Comparison of ENCODE assay signal across 34 cellular contexts in genomic region chr3:148629006-148629405, GRCh38.
"Had no signal": no experiment of that assay in that cellular context is flagged by ENCODE, and none has a peak within 500 bp of the region (broad histone marks: within the 10 kb centered on the region; RNA-seq: fewer than 3 reads in every experiment).

No MANE protein-coding gene starts in this region.

- H3K27ac ChIP-seq: adrenal gland, ascending aorta, body of pancreas, brain microvascular endothelial cell, breast epithelium, cardiac muscle cell had no signal

- FAIRE-seq: astrocyte, bronchial epithelial cell had no signal

- H3K4me3 ChIP-seq: adrenal gland, ascending aorta, body of pancreas, breast epithelium, cardiac muscle cell had no signal

- H3K36me3 ChIP-seq: adrenal gland, ascending aorta, brain microvascular endothelial cell, breast epithelium, cardiac muscle cell had no signal

- DNase-seq: activated effector memory CD4-positive, alpha-beta T cell treated with anti-CD3 and anti-CD28 coated beads, Interleukin-2, amount 50 U/mL, for 16 hours; activated effector memory CD4-positive, alpha-beta T cell treated with Interleukin-2 at 50 U/mL for 16 hours; activated gamma-delta T cell; activated gamma-delta T cell treated with Interleukin-2 at 50 U/mL for 16 hours; activated naive CD4-positive, alpha-beta T cell; activated naive CD4-positive, alpha-beta T cell treated with anti-CD3 and anti-CD28 coated beads for 36 hours; activated naive CD4-positive, alpha-beta T cell treated with anti-CD3 and anti-CD28 coated beads, Interleukin-2, amount 10 ng/mL, durations not matched to agents 7 days and 5 days; activated naive CD4-positive, alpha-beta T cell treated with anti-CD3 and anti-CD28 coated beads, Interleukin-2, amount 50 U/mL, for 16 hours; activated naive CD4-positive, alpha-beta T cell treated with Interleukin-2 at 50 U/mL for 16 hours; activated naive CD8-positive, alpha-beta T cell treated with anti-CD3 and anti-CD28 coated beads for 36 hours; activated naive CD8-positive, alpha-beta T cell treated with anti-CD3 and anti-CD28 coated beads, Interleukin-2, amount 10 ng/mL, durations not matched to agents 7 days and 5 days; activated naive CD8-positive, alpha-beta T cell treated with anti-CD3 and anti-CD28 coated beads, Interleukin-2, amount 50 U/mL, for 24 hours; activated T-cell treated with anti-CD3 and anti-CD28 coated beads, Interleukin-2, amount 50 U/mL, for 1 hour; activated T-cell treated with anti-CD3 and anti-CD28 coated beads, Interleukin-2, amount 50 U/mL, for 24 hours; activated T-cell treated with anti-CD3 and anti-CD28 coated beads, Interleukin-2, amount 50 U/mL, for 4 hours; activated T-cell treated with anti-CD3 and anti-CD28 coated beads, Interleukin-2, amount 50 U/mL, for 48 hours; activated T-cell treated with anti-CD3 and anti-CD28 coated beads, Interleukin-2, amount 50 U/mL, for 72 hours; adrenal gland; amniotic stem cell; amygdala; anterior cingulate cortex; aorta; body of pancreas; brain microvascular endothelial cell; caudate nucleus; central memory CD4-positive, alpha-beta T cell; cerebellar nuclear complex had no signal

- H3K4me1 ChIP-seq: adrenal gland, ascending aorta, body of pancreas, breast epithelium had no signal

- H3K9me3 ChIP-seq: adrenal gland, ascending aorta, body of pancreas had no signal

- ATAC-seq: activated naive CD4-positive, alpha-beta T cell treated with anti-CD3 and anti-CD28 coated beads, Interleukin-2, amount 50 U/mL, for 72 hours; activated naive CD8-positive, alpha-beta T cell treated with anti-CD3 and anti-CD28 coated beads, Interleukin-2, amount 50 U/mL, for 24 hours; activated T-cell treated with anti-CD3 and anti-CD28 coated beads, Interleukin-2, amount 50 U/mL, for 4 hours; activated T-cell treated with anti-CD3 and anti-CD28 coated beads, Interleukin-2, amount 50 U/mL, for 72 hours; activated T-helper 17 cell treated with anti-CD3 and anti-CD28 coated beads, Interleukin-2, amount 50 U/mL, for 72 hours; body of pancreas had no signal

- H3K27me3 ChIP-seq: adrenal gland, ascending aorta, body of pancreas, brain microvascular endothelial cell, breast epithelium, cardiac muscle cell had no signal
